Comparison of ENCODE assay signal across 8 cellular contexts in genomic region chr1:24027838-24028468, GRCh38. TPM values are rescaled to one million over a fixed set of nuclear protein-coding genes. Genes with fewer than 3 reads are reported as not detected.
DNase-seq lines count a peak whose midpoint lies in the region; ATAC-seq and TF ChIP-seq lines count a peak whose summit lies in the region.

No MANE protein-coding gene starts in this region.

- H3K36me3 ChIP-seq in gastroesophageal sphincter (no peaks in the 10 kb centered on the region), sigmoid colon (no peaks in the 10 kb centered on the region)

- TF ChIP-seq POLR2A in gastroesophageal sphincter (IDR thresholded peaks at IDR 0.05) (no peak), sigmoid colon (IDR thresholded peaks at IDR 0.05) (no peak)

- TF ChIP-seq EP300 in gastroesophageal sphincter (IDR thresholded peaks at IDR 0.05) (no peak), sigmoid colon (IDR thresholded peaks at IDR 0.05) (no peak)

- H3K27me3 ChIP-seq in gastroesophageal sphincter: no peaks in the 10 kb centered on the region
- no peaks in the 10 kb centered on the region for H3K27me3 ChIP-seq in sigmoid colon

- H3K4me1 ChIP-seq in gastroesophageal sphincter (peaks cover 0 to 10% (median 4%) of the 10 kb centered on the region in 3 donors), sigmoid colon (peaks cover 0 to 12% (median 9%) of the 10 kb centered on the region in 4 donors)

- H3K4me3 ChIP-seq in gastroesophageal sphincter (no peak overlapping the region), sigmoid colon (no peak overlapping the region)

- 33 to 76% methylated on average over 1 to 4 of the region's 4 CpGs for WGBS in gastroesophageal sphincter (ENCODE audit: low coverage in 1 of 2), 2 donors
- 69 to 85% methylated on average over 4 of the region's 4 CpGs for WGBS in sigmoid colon, 2 donors

- TF ChIP-seq CTCF in gastroesophageal sphincter (IDR thresholded peaks at IDR 0.05) (peak; percentile 46 to 72 (median 66)), sigmoid colon (IDR thresholded peaks at IDR 0.05) (peak in 3 of 4 experiments; percentile 51 to 57 (median 53))

- H3K27ac ChIP-seq in gastroesophageal sphincter (peak overlapping the region in 1 of 4 donors; percentile 17), sigmoid colon (peak overlapping the region in 1 of 4 donors; percentile 37)

- peak; percentile 38 to 53 for DNase-seq in AML-193 (lab: John Stamatoyannopoulos, UW)
- peak; percentile 35 for DNase-seq in H4 (ENCODE audit: low spot score)
- DNase-seq in SKM-1 (lab: John Stamatoyannopoulos, UW; ENCODE audit: unreplicated experiment): peak; percentile 35
- DNase-seq in sigmoid colon: no peak
- DNase-seq in stimulated activated CD4-positive, alpha-beta T cell treated with anti-CD3 and anti-CD28 coated beads, Interleukin-4, amount 100 ng/mL, for 4 hours: no peak
- DNase-seq in activated CD4-positive, alpha-beta T cell treated with anti-CD3 and anti-CD28 coated beads for 1 hour: no peak

- H3K9me3 ChIP-seq in gastroesophageal sphincter (no peaks in the 10 kb centered on the region), sigmoid colon (no peaks in the 10 kb centered on the region)

- intact Hi-C loops in sigmoid colon (cut with DNase I): loop anchor here (5.0 kb wide), 1 partner anchor 161 kb away; the partner anchor contains the start of gene FUCA1

- ATAC-seq in gastroesophageal sphincter (peak; percentile 50), GM21717 (IDR thresholded peaks at IDR 0.05; ENCODE audit: unreplicated experiment) (no peak)

RNA-seq across cellular contexts. Expression of gene SRSF10, which starts 47.8 kb away (rescaled TPM):
- total RNA-seq in H4 (2014; rRNA removed; shearing (Covaris generic)): 80.0 and 83.4 TPM in 2 replicates
- 100 to 1,000 TPM in 1 of 4 donors, 10 to 100 TPM in 3; 51.5 to 117 (median 76.2) TPM for total RNA-seq in gastroesophageal sphincter
- total RNA-seq in sigmoid colon: 100 to 1,000 TPM in 1 of 4 donors, 10 to 100 TPM in 3; 80.6 to 105 (median 93.9) TPM
- 10 to 100 TPM; 42.6 to 61.5 (median 55.9) TPM for polyA plus RNA-seq in sigmoid colon

Comparison
In these comparisons a context has a peak if more than half of its experiments do, and no peak if none do; other contexts are left out.
1. DNase-seq: peak in AML-193 (2 of 2), H4 (single experiment) and SKM-1 (single experiment); none in sigmoid colon (single experiment), stimulated activated CD4-positive, alpha-beta T cell treated with anti-CD3 and anti-CD28 coated beads, Interleukin-4, amount 100 ng/mL, for 4 hours (0 of 2) and activated CD4-positive, alpha-beta T cell treated with anti-CD3 and anti-CD28 coated beads for 1 hour (single experiment).